ENCODE assay signal across 25 cellular contexts in genomic region chr1:198575292-198575691, GRCh38. TPM values are rescaled to one million over a fixed set of nuclear protein-coding genes. Genes with fewer than 3 reads are reported as not detected.
"Had no signal": no experiment of that assay in that cellular context is flagged by ENCODE, and none has a peak within 500 bp of the region (broad histone marks: within the 10 kb centered on the region; RNA-seq: fewer than 3 reads in every experiment).

No MANE protein-coding gene starts in this region.

- H3K4me3 ChIP-seq: body of pancreas, lower lobe of right lung, tibial nerve, uterus had no signal

- FAIRE-seq: colon had no signal

- H3K9me3 Mint-ChIP-seq: nephron; stimulated activated naive CD8-positive, alpha-beta T cell treated with anti-CD3 and anti-CD28 coated beads, Interleukin-15, Interleukin-2, amounts not matched to agents 100 ng/mL and 50 ng/mL, for 24 hours had no signal

- DNase-seq: activated CD4-positive, alpha-beta T cell treated with anti-CD3 and anti-CD28 coated beads, Interleukin-2, amount 50 U/mL, for 1 hour; activated CD8-positive, alpha-beta memory T cell treated with anti-CD3 and anti-CD28 coated beads for 24 hours; activated CD8-positive, alpha-beta memory T cell treated with anti-CD3 and anti-CD28 coated beads, Interleukin-2, amount 50 U/mL, for 48 hours; activated effector memory CD4-positive, alpha-beta T cell treated with Interleukin-2 at 50 U/mL for 16 hours; activated naive CD4-positive, alpha-beta T cell treated with anti-CD3 and anti-CD28 coated beads, Interleukin-2, amount 50 U/mL, for 16 hours; activated T-cell treated with anti-CD3 and anti-CD28 coated beads, Interleukin-2, amount 50 U/mL, for 48 hours; amygdala; body of pancreas; caudate nucleus; foreskin melanocyte; hypothalamus; islet precursor cell; left colon; lower lobe of right lung; stimulated activated CD4-positive, alpha-beta T cell treated with anti-CD3 and anti-CD28 coated beads, Interleukin-2, amount 100 ng/mL, for 24 hours; T-helper 1 cell; T-helper 9 cell; uterus had no signal

- H3K4me1 ChIP-seq: body of pancreas, lower lobe of right lung, tibial nerve, uterus had no signal

- H3K27me3 Mint-ChIP-seq: stimulated activated naive CD8-positive, alpha-beta T cell treated with anti-CD3 and anti-CD28 coated beads, Interleukin-15, Interleukin-2, amounts not matched to agents 100 ng/mL and 50 ng/mL, for 24 hours had no signal

- H3K27me3 ChIP-seq: body of pancreas, tibial nerve, uterus had no signal

- H3K27ac Mint-ChIP-seq: nephron had no signal

- H3K4me3 Mint-ChIP-seq: nephron; stimulated activated naive CD8-positive, alpha-beta T cell treated with anti-CD3 and anti-CD28 coated beads, Interleukin-15, Interleukin-2, amounts not matched to agents 100 ng/mL and 50 ng/mL, for 24 hours had no signal

- H3K36me3 ChIP-seq: lower lobe of right lung, tibial nerve, uterus had no signal

- H3K9me3 ChIP-seq: body of pancreas, lower lobe of right lung, tibial nerve, uterus had no signal

- H3K27ac ChIP-seq: body of pancreas, lower lobe of right lung, tibial nerve, uterus had no signal

- H3K4me1 Mint-ChIP-seq: nephron had no signal

- ATAC-seq: body of pancreas had no signal

RNA-seq across cellular contexts. Expression of gene ATP6V1G3, which starts 34.8 kb away (rescaled TPM):
- total RNA-seq: body of pancreas, epithelial cell of proximal tubule, left colon, lower lobe of right lung, posterior vena cava, skeletal muscle tissue, tibial nerve, uterus had no signal
